In the genomic region with DNA sequence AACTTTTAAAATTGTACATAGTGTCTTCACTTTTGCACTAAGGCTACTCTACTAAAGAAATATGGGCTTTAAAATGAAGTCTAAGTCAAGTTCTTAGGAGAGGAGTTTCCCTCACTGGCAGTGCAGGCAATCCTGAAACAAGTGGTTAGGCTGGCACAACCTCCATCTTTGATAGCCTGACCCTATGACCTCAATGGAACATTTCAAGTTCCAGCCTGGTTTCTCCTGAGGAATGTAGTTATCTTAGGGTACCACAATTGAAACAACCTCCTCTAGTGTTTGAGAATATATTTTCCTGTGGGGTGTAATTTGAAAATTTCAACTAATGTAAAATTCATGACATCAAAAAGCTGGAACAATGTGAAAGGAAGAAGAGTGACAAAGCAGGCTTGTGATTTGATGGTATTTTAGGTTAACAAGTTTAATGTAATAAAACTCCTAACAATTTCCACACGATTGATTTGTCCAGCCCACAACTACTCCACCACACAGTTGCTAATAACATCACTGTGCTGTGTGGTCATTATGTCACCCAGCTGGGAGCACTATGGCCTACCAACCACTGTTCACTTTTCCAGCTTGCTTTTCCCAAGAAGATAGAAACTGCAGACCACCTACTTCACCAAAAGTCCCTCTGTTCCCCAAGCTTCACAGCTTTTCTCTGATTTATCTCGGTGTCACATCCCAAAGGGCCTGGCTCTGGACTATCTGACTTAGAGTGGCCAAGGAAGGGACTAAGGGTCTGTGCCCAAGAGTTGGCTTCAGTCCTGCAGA, we compare ENCODE assay signal across 9 cellular contexts. TPM values are rescaled to one million over a fixed set of nuclear protein-coding genes. Genes with fewer than 3 reads are reported as not detected.
DNase-seq lines count a peak whose midpoint lies in the region; ATAC-seq and TF ChIP-seq lines count a peak whose summit lies in the region.
"Had no signal": no experiment of that assay in that cellular context is flagged by ENCODE, and none has a peak within 500 bp of the region (broad histone marks: within the 10 kb centered on the region; RNA-seq: fewer than 3 reads in every experiment).

No MANE protein-coding gene starts in this region.

- no peaks in the 10 kb centered on the region for H3K36me3 Mint-ChIP-seq in activated T-helper 1 cell treated with anti-CD3 and anti-CD28 coated beads, Interleukin-12 subunit alpha, Interleukin-12 subunit beta, Interleukin-2, Interleukin-4 antibody, amounts not matched to agents 30 ng/mL and 10 ng/mL and 1 ng/mL, durations not matched to agents 14 hours and 24 hours and 36 hours (ENCODE audit: low read depth)

- H3K4me1 ChIP-seq in right cardiac atrium (ENCODE audit: control insufficient read depth, insufficient read depth, low read length) (no peaks in the 10 kb centered on the region), prostate gland (replicated peaks) (peaks cover 4% of the 10 kb centered on the region)

- H3K4me3 Mint-ChIP-seq in activated T-helper 1 cell treated with anti-CD3 and anti-CD28 coated beads, Interleukin-12 subunit alpha, Interleukin-12 subunit beta, Interleukin-2, Interleukin-4 antibody, amounts not matched to agents 30 ng/mL and 10 ng/mL and 1 ng/mL, durations not matched to agents 14 hours and 24 hours and 36 hours, result peak overlapping the region; percentile 45

- in situ Hi-C loops in G401 (cut with HindIII; ENCODE audit: low sequenced_read_pairs), result no loop called here

- peaks cover 62% of the 10 kb centered on the region for H3K27me3 Mint-ChIP-seq in activated T-helper 1 cell treated with anti-CD3 and anti-CD28 coated beads, Interleukin-12 subunit alpha, Interleukin-12 subunit beta, Interleukin-2, Interleukin-4 antibody, amounts not matched to agents 30 ng/mL and 10 ng/mL and 1 ng/mL, durations not matched to agents 14 hours and 24 hours and 36 hours (ENCODE audit: insufficient read depth)

- H3K9me3 Mint-ChIP-seq in activated T-helper 1 cell treated with anti-CD3 and anti-CD28 coated beads, Interleukin-12 subunit alpha, Interleukin-12 subunit beta, Interleukin-2, Interleukin-4 antibody, amounts not matched to agents 30 ng/mL and 10 ng/mL and 1 ng/mL, durations not matched to agents 14 hours and 24 hours and 36 hours, result no peaks in the 10 kb centered on the region

- no peak overlapping the region for H3K27ac Mint-ChIP-seq in activated T-helper 1 cell treated with anti-CD3 and anti-CD28 coated beads, Interleukin-12 subunit alpha, Interleukin-12 subunit beta, Interleukin-2, Interleukin-4 antibody, amounts not matched to agents 30 ng/mL and 10 ng/mL and 1 ng/mL, durations not matched to agents 14 hours and 24 hours and 36 hours

- TF ChIP-seq POLR2A in prostate gland (IDR thresholded peaks at IDR 0.05), result no peak

- intact Hi-C loops in activated T-helper 1 cell treated with anti-CD3 and anti-CD28 coated beads, Interleukin-12 subunit alpha, Interleukin-12 subunit beta, Interleukin-2, Interleukin-4 antibody, amounts not matched to agents 30 ng/mL and 10 ng/mL and 1 ng/mL, durations not matched to agents 14 hours and 24 hours and 36 hours (cut with micrococcal nuclease), result loop anchor here (2.0 to 5.0 kb wide), 3 partner anchors 35 to 97 kb away; a partner anchor contains a TSS
- intact Hi-C loops in right cardiac atrium (cut with DNase I) (loop anchor here in 3 of 4 donors (5.0 to 10.0 kb wide), 4 partner anchors 81 to 124 kb away; no protein-coding TSS in a partner anchor), prostate gland (cut with DNase I) (loop anchor here (5.0 to 10.0 kb wide), 3 partner anchors 79 to 159 kb away; a partner anchor contains a TSS)

- peak overlapping the region; percentile 48 for H3K4me3 ChIP-seq in right cardiac atrium (ENCODE audit: low read length)
- H3K4me3 ChIP-seq in prostate gland, result peak overlapping the region; percentile 65 to 72

- H3K27me3 ChIP-seq in right cardiac atrium (ENCODE audit: control insufficient read depth, insufficient read depth), result no peaks in the 10 kb centered on the region
- no peaks in the 10 kb centered on the region for H3K27me3 ChIP-seq in prostate gland (replicated peaks; ENCODE audit: insufficient read depth)

- DNase-seq in ELR (ENCODE audit: low read depth) (peak; percentile 44), right cardiac atrium (no peak), prostate gland (ENCODE audit: low spot score) (peak; percentile 14), germinal center (ENCODE audit: low spot score) (no peak), G401 (ENCODE audit: low spot score) (no peak)
- DNase-seq in activated T-helper 1 cell treated with anti-CD3 and anti-CD28 coated beads, Interleukin-12 subunit alpha, Interleukin-12 subunit beta, Interleukin-2, Interleukin-4 antibody, amounts not matched to agents 30 ng/mL and 10 ng/mL and 1 ng/mL, durations not matched to agents 14 hours and 24 hours and 36 hours (ENCODE audit: low spot score), result no peak
- no peak for DNase-seq in activated T-cell treated with anti-CD3 and anti-CD28 coated beads, Interleukin-2, amount 50 U/mL, for 1 hour
- DNase-seq: cortex of kidney had no signal

- H3K36me3 ChIP-seq in prostate gland, result no peaks in the 10 kb centered on the region

- peaks cover 19% of the 10 kb centered on the region for H3K4me1 Mint-ChIP-seq in activated T-helper 1 cell treated with anti-CD3 and anti-CD28 coated beads, Interleukin-12 subunit alpha, Interleukin-12 subunit beta, Interleukin-2, Interleukin-4 antibody, amounts not matched to agents 30 ng/mL and 10 ng/mL and 1 ng/mL, durations not matched to agents 14 hours and 24 hours and 36 hours (ENCODE audit: low read depth)

- peak overlapping the region; percentile 84 for H3K27ac ChIP-seq in right cardiac atrium (ENCODE audit: low read length)
- H3K27ac ChIP-seq in prostate gland, result peak overlapping the region; percentile 99

- 15% methylated on average over 2 of the region's 2 CpGs for WGBS in right cardiac atrium
- 24% methylated on average over 2 of the region's 2 CpGs for WGBS in prostate gland

- TF ChIP-seq CTCF in prostate gland (IDR thresholded peaks at IDR 0.05), result no peak

- H3K9me3 ChIP-seq in right cardiac atrium (ENCODE audit: control insufficient read depth, low read length) (no peaks in the 10 kb centered on the region), prostate gland (no peaks in the 10 kb centered on the region)

- ATAC-seq in right cardiac atrium, result no peak
- ATAC-seq in GM21367 (IDR thresholded peaks at IDR 0.05; ENCODE audit: unreplicated experiment), result no peak

RNA-seq across cellular contexts. Expression of a gene that starts 1.8 kb away (rescaled TPM):
- 0.57 and 0.81 TPM in 2 replicates for total RNA-seq in activated T-helper 1 cell treated with anti-CD3 and anti-CD28 coated beads, Interleukin-12 subunit alpha, Interleukin-12 subunit beta, Interleukin-2, Interleukin-4 antibody, amounts not matched to agents 30 ng/mL and 10 ng/mL and 1 ng/mL, durations not matched to agents 14 hours and 24 hours and 36 hours
- total RNA-seq in right cardiac atrium, result 10 to 100 TPM; 48.2 to 99.2 (median 56.9) TPM
- polyA plus RNA-seq in right cardiac atrium, result 23.0 TPM
- total RNA-seq in prostate gland, result 10 to 100 TPM; 47.5 to 79.4 TPM
- total RNA-seq in G401 (2014; rRNA removed; shearing (Covaris generic)), result 16.1 and 28.2 TPM in 2 replicates

Comparison
In these comparisons a context has a peak if more than half of its experiments do, and no peak if none do; other contexts are left out.
1. DNase-seq: peak in ELR (single experiment) and prostate gland (single experiment); none in activated T-helper 1 cell treated with anti-CD3 and anti-CD28 coated beads, Interleukin-12 subunit alpha, Interleukin-12 subunit beta, Interleukin-2, Interleukin-4 antibody, amounts not matched to agents 30 ng/mL and 10 ng/mL and 1 ng/mL, durations not matched to agents 14 hours and 24 hours and 36 hours (single experiment), right cardiac atrium (0 of 3), germinal center (single experiment), G401 (single experiment) and activated T-cell treated with anti-CD3 and anti-CD28 coated beads, Interleukin-2, amount 50 U/mL, for 1 hour (single experiment).